34 cellular contexts compared by ENCODE assay signal in the genomic region with DNA sequence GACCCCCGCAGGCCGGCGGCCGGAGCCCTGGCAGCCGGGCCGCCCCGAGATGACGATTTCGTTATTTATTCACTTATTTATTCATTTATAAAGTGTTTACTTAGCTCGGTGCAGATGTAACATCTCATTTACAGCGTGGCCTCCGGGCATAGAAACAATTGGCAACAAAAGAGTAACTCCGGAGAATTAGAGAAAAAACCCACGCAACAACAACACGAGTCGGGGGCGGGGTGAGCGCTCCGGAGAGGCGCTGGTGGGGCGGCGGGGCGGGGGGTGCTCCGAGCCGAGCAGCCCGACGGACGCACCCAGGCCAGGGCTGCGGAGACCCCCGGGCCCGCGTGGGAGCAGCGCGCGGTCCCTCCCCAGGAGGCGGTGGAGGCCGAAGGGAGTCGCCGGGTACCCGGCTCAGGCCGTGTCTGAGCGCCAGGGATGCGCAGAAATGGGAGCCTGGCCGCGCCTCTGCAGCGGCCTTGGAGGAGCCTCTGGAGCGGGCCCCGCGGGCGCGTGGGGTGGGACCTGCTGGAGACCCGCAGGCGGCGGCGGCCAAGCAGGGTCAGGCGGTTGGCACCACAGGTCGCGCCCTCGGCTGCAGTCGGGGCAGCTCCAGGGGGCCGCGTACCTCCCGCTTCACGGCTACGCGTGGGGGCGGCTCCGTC. TPM values are rescaled to one million over a fixed set of nuclear protein-coding genes. Genes with fewer than 3 reads are reported as not detected.
A peak's percentile ranks its signal among the peaks of the same experiment; 100 is the strongest.
DNase-seq lines count a peak whose midpoint lies in the region; ATAC-seq and TF ChIP-seq lines count a peak whose summit lies in the region.
"Had no signal": no experiment of that assay in that cellular context is flagged by ENCODE, and none has a peak within 500 bp of the region (broad histone marks: within the 10 kb centered on the region; RNA-seq: fewer than 3 reads in every experiment).

No MANE protein-coding gene starts in this region.

- H3K27me3 Mint-ChIP-seq in nephron progenitor cell (ENCODE audit: low read depth, poor library complexity) (peaks cover 88% of the 10 kb centered on the region), CD14-positive monocyte (ENCODE audit: low read depth in 3 of 3) (peaks cover 70 to 98% (median 85%) of the 10 kb centered on the region in 3 donors)

- in situ Hi-C loops in G401 (cut with HindIII; ENCODE audit: low sequenced_read_pairs), result no loop called here

- POLR2A ChIA-PET in SK-N-SH (lab: Yijun Ruan, JAX), result no interaction called here

- no peak for TF ChIP-seq RAD21 in SK-N-SH (IDR thresholded peaks at IDR 0.05; ENCODE audit: low read length)

- TF ChIP-seq CTCF in SK-N-SH (IDR thresholded peaks at IDR 0.05), result no peak
- no peak for TF ChIP-seq CTCF in coronary artery (IDR thresholded peaks at IDR 0.05)
- TF ChIP-seq CTCF in nephron progenitor cell (IDR thresholded peaks at IDR 0.05), result no peak
- no peak for TF ChIP-seq CTCF in CD14-positive monocyte (IDR thresholded peaks at IDR 0.05)

- H4K20me1 ChIP-seq in SK-N-SH (ENCODE audit: insufficient read depth), result peaks cover 69% of the 10 kb centered on the region

- H3K4me3 ChIP-seq in SK-N-SH (ENCODE audit: low read depth in 2 of 2, low read length in 1 of 2) (no peak overlapping the region), coronary artery (peak overlapping the region; percentile 41)
- H3K4me3 ChIP-seq: A549, gastrocnemius medialis, GM12878, sigmoid colon, tibial nerve had no signal

- ATAC-seq in SK-N-SH treated with all-trans-retinoic acid at 6 μM for 48 hours (no peak), HG02885 (IDR thresholded peaks at IDR 0.05; ENCODE audit: poor library complexity, unreplicated experiment) (no peak)
- ATAC-seq: A549; activated CD4-positive, CD25-positive, alpha-beta regulatory T cell treated with anti-CD3 and anti-CD28 coated beads, Interleukin-2, amount 50 U/mL, for 24 hours; gastrocnemius medialis; GM12878 had no signal

- H3K9ac ChIP-seq in SK-N-SH, result no peak overlapping the region

- H3K9me3 ChIP-seq in SK-N-SH, result no peaks in the 10 kb centered on the region
- H3K9me3 ChIP-seq: A549, gastrocnemius medialis, sigmoid colon, tibial nerve had no signal

- DNase-seq in SK-N-SH (no peak), G401 (ENCODE audit: low spot score) (peak; percentile 55), coronary artery (ENCODE audit: low spot score) (no peak), nephron progenitor cell (no peak), RKO (ENCODE audit: low spot score) (no peak), CD14-positive monocyte (ENCODE audit: low spot score) (no peak)
- DNase-seq: activated CD4-positive, alpha-beta memory T cell treated with anti-CD3 and anti-CD28 coated beads, Interleukin-2, amount 10 ng/mL, durations not matched to agents 7 days and 5 days; activated CD8-positive, alpha-beta memory T cell treated with anti-CD3 and anti-CD28 coated beads, Interleukin-2, amount 50 U/mL, for 4 hours; activated naive CD4-positive, alpha-beta T cell treated with Interleukin-2 at 50 U/mL for 16 hours; AML-193; EL; gastrocnemius medialis; HCEC 1CT; hippocampal formation; Kasumi-1; left cardiac atrium; NCI-H2107; NCI-H446; sigmoid colon; stimulated activated CD4-positive, alpha-beta T cell treated with anti-CD3 and anti-CD28 coated beads, Interleukin-4, amount 100 ng/mL, for 1 hour; T-helper 17 cell had no signal

- H3K27ac Mint-ChIP-seq in nephron progenitor cell, result no peak overlapping the region
- H3K27ac Mint-ChIP-seq in CD14-positive monocyte, result no peak overlapping the region
- H3K27ac Mint-ChIP-seq: activated CD4-positive, alpha-beta memory T cell treated with anti-CD3 and anti-CD28 coated beads, Interleukin-2, amount 10 ng/mL, durations not matched to agents 7 days and 5 days had no signal

- H3K4me2 ChIP-seq in SK-N-SH, result no peak overlapping the region

- no peak overlapping the region for H3K27ac ChIP-seq in SK-N-SH (ENCODE audit: low read depth in 2 of 2, low read length in 1 of 2)
- no peak overlapping the region for H3K27ac ChIP-seq in coronary artery
- H3K27ac ChIP-seq: A549, gastrocnemius medialis, sigmoid colon, tibial nerve had no signal

- no peaks in the 10 kb centered on the region for H3K9me3 Mint-ChIP-seq in nephron progenitor cell
- peaks cover 0 to 33% (median 8%) of the 10 kb centered on the region in 7 donors for H3K9me3 Mint-ChIP-seq in CD14-positive monocyte
- H3K9me3 Mint-ChIP-seq: activated CD4-positive, alpha-beta memory T cell treated with anti-CD3 and anti-CD28 coated beads, Interleukin-2, amount 10 ng/mL, durations not matched to agents 7 days and 5 days; activated T-helper 1 cell treated with anti-CD3 and anti-CD28 coated beads, Interleukin-12 subunit alpha, Interleukin-12 subunit beta, Interleukin-2, Interleukin-4 antibody, amounts not matched to agents 30 ng/mL and 10 ng/mL and 1 ng/mL, durations not matched to agents 14 hours and 24 hours and 36 hours; central memory CD8-positive, alpha-beta T cell had no signal

- H3K36me3 Mint-ChIP-seq in nephron progenitor cell (ENCODE audit: low read depth), result no peaks in the 10 kb centered on the region
- H3K36me3 Mint-ChIP-seq in CD14-positive monocyte, result peaks cover 0 to 2% of the 10 kb centered on the region in 2 donors
- H3K36me3 Mint-ChIP-seq: CD4-positive, alpha-beta memory T cell had no signal

- H3K9me2 ChIP-seq in SK-N-SH, result no peaks in the 10 kb centered on the region

- H3K4me3 Mint-ChIP-seq in nephron progenitor cell (peak overlapping the region; percentile 56), CD14-positive monocyte (peak overlapping the region in 1 of 2 donors; percentile 79)
- H3K4me3 Mint-ChIP-seq: activated T-helper 1 cell treated with anti-CD3 and anti-CD28 coated beads, Interleukin-12 subunit alpha, Interleukin-12 subunit beta, Interleukin-2, Interleukin-4 antibody, amounts not matched to agents 30 ng/mL and 10 ng/mL and 1 ng/mL, durations not matched to agents 14 hours and 24 hours and 36 hours; central memory CD8-positive, alpha-beta T cell had no signal

- TF ChIP-seq EP300 in SK-N-SH (IDR thresholded peaks at IDR 0.05; ENCODE audit: borderline replicate concordance in 1 of 2, low read depth in 1 of 2, low read length in 1 of 2), result no peak

- no peaks in the 10 kb centered on the region for H3K79me2 ChIP-seq in SK-N-SH (ENCODE audit: insufficient read depth)

- peaks cover 95% of the 10 kb centered on the region for H3K27me3 ChIP-seq in SK-N-SH (ENCODE audit: insufficient read depth)

- no peak overlapping the region for H2AFZ ChIP-seq in SK-N-SH (ENCODE audit: low read depth)

- CTCF ChIA-PET in SK-N-SH (lab: Yijun Ruan, JAX), result interaction anchor here (0.6 to 3.2 kb wide), 6 partner anchors 17 to 227 kb away, joined by 3 to 23 read pairs (median 8); no protein-coding TSS in a partner anchor

- 15% methylated on average over 25 of the region's 68 CpGs for WGBS in SK-N-SH (ENCODE audit: low lambda C conversion rate)

- H3K4me1 Mint-ChIP-seq in nephron progenitor cell, result peaks cover 75% of the 10 kb centered on the region
- H3K4me1 Mint-ChIP-seq in CD14-positive monocyte, result no peaks in the 10 kb centered on the region

- H3F3A ChIP-seq in SK-N-SH (replicated peaks; ENCODE audit: insufficient read depth), result peaks cover 16% of the 10 kb centered on the region

- no peaks in the 10 kb centered on the region for H3K4me1 ChIP-seq in SK-N-SH (ENCODE audit: control insufficient read depth in 1 of 2, insufficient read depth in 2 of 2, low read depth in 1 of 2, low read length in 1 of 2)

- intact Hi-C loops in CD14-positive monocyte (cut with micrococcal nuclease), result no loop called here

- H3K36me3 ChIP-seq in SK-N-SH (replicated peaks in 1 of 2; ENCODE audit: control insufficient read depth in 1 of 2, insufficient read depth in 2 of 2, low read length in 1 of 2), result no peaks in the 10 kb centered on the region
- H3K36me3 ChIP-seq: gastrocnemius medialis, sigmoid colon, tibial nerve had no signal

TF ChIP-seq in SK-N-SH, 30 proteins besides CTCF, POLR2A, EP300 and RAD21:
- TF ChIP-seq JUND (IDR thresholded peaks at IDR 0.05) (no peak), RFX5 (IDR thresholded peaks at IDR 0.05; ENCODE audit: low read length) (no peak), EZH2phosphoT487 (IDR thresholded peaks at IDR 0.05; ENCODE audit: borderline replicate concordance, low read depth) (peak; percentile 83), RCOR1 (IDR thresholded peaks at IDR 0.05; ENCODE audit: low read length) (no peak), TCF12 (IDR thresholded peaks at IDR 0.05) (no peak), GABPA (IDR thresholded peaks at IDR 0.05; ENCODE audit: low read depth) (no peak)

TF ChIP-seq in SK-N-SH treated with all-trans-retinoic acid at 6 μM for 48 hours, 23 proteins besides CTCF, POLR2A, EP300 and RAD21 (continues in another document):
- TF ChIP-seq ZNF565 (CRISPR knock-in tag; conservative IDR thresholded peaks at IDR 0.05; ENCODE audit: low read depth), result no peak
- TF ChIP-seq, protein P1, sequence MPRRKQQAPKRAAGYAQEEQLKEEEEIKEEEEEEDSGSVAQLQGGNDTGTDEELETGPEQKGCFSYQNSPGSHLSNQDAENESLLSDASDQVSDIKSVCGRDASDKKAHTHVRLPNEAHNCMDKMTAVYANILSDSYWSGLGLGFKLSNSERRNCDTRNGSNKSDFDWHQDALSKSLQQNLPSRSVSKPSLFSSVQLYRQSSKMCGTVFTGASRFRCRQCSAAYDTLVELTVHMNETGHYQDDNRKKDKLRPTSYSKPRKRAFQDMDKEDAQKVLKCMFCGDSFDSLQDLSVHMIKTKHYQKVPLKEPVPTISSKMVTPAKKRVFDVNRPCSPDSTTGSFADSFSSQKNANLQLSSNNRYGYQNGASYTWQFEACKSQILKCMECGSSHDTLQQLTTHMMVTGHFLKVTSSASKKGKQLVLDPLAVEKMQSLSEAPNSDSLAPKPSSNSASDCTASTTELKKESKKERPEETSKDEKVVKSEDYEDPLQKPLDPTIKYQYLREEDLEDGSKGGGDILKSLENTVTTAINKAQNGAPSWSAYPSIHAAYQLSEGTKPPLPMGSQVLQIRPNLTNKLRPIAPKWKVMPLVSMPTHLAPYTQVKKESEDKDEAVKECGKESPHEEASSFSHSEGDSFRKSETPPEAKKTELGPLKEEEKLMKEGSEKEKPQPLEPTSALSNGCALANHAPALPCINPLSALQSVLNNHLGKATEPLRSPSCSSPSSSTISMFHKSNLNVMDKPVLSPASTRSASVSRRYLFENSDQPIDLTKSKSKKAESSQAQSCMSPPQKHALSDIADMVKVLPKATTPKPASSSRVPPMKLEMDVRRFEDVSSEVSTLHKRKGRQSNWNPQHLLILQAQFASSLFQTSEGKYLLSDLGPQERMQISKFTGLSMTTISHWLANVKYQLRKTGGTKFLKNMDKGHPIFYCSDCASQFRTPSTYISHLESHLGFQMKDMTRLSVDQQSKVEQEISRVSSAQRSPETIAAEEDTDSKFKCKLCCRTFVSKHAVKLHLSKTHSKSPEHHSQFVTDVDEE (CRISPR knock-in tag; IDR thresholded peaks at IDR 0.05), result no peak
- no peak for TF ChIP-seq PPARA (CRISPR knock-in tag; IDR thresholded peaks at IDR 0.05; ENCODE audit: borderline replicate concordance)

RNA-seq across cellular contexts. Expression of a gene that starts 14.3 kb away (rescaled TPM):
- polyA plus RNA-seq in SK-N-SH (2012; rRNA removed), result not detected in 2 replicates
- not detected in 2 replicates for polyA plus RNA-seq in SK-N-SH (2012; cell fraction: cytosol; rRNA removed)
- not detected in 2 replicates for polyA plus RNA-seq in SK-N-SH (2012; cell fraction: nucleus; rRNA removed)
- total RNA-seq in G401 (2014; rRNA removed; shearing (Covaris generic)), result 0.10 and 0.25 TPM in 2 replicates
- not detected for polyA plus RNA-seq in CD14-positive monocyte
- total RNA-seq: activated CD4-positive, alpha-beta memory T cell treated with anti-CD3 and anti-CD28 coated beads, Interleukin-2, amount 10 ng/mL, durations not matched to agents 7 days and 5 days; activated T-helper 1 cell treated with anti-CD3 and anti-CD28 coated beads, Interleukin-12 subunit alpha, Interleukin-12 subunit beta, Interleukin-2, Interleukin-4 antibody, amounts not matched to agents 30 ng/mL and 10 ng/mL and 1 ng/mL, durations not matched to agents 14 hours and 24 hours and 36 hours; CD4-positive, alpha-beta memory T cell; dorsolateral prefrontal cortex; fibroblast of lung; gastrocnemius medialis; GM12878; left cardiac atrium; posterior vena cava; RPMI7951; sigmoid colon; T-helper 17 cell; tibial nerve had no signal
- polyA plus RNA-seq: A549; CD4-positive, alpha-beta memory T cell; fibroblast of lung; GM12878; sigmoid colon had no signal
